ENCODE assay signal across 22 cellular contexts in the genomic region with DNA sequence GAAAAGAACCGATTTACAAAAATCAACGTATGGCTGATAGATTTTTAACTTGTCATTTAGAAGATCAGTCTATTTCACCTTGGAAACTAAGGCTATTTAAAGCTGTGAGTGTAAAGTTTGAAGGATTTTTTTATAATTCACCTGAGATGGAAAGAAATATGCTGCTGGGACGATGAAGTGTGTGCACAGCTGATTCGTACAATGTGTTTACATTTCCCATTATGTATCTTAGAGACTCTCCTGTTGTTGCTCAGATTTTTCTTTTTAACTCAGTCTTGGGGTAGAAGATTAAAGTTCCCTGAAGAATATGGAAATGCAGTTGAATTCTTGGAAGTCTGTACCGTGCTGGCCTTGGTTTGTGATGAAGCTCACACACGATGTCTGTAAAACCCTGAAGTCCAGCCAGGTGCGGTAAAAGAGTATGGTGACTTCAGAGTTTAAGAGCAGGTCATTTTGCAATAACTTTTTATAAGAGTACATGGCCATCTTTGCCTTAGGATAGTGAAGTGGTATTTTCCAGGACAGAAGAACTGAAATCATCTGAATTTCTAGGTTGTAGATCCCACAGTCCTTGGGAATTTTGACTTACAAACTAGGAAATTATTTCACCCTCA.
DNase-seq lines count a peak whose midpoint lies in the region; ATAC-seq and TF ChIP-seq lines count a peak whose summit lies in the region.
"Had no signal": no experiment of that assay in that cellular context is flagged by ENCODE, and none has a peak within 500 bp of the region (broad histone marks: within the 10 kb centered on the region; RNA-seq: fewer than 3 reads in every experiment).

No MANE protein-coding gene starts in this region.

- H2AFZ ChIP-seq in Karpas-422 (ENCODE audit: low read length) (no peak overlapping the region), neuronal stem cell (ENCODE audit: low read length) (no peak overlapping the region)
- H2AFZ ChIP-seq: GM23248 had no signal

- H3K27me3 Mint-ChIP-seq in activated T-cell treated with anti-CD3 and anti-CD28 coated beads, Interleukin-2, amount 50 U/mL, for 4 hours (ENCODE audit: low read depth): no peaks in the 10 kb centered on the region
- H3K27me3 Mint-ChIP-seq: CD4-positive, CD25-positive, alpha-beta regulatory T cell had no signal

- no peak overlapping the region for H2BK5ac ChIP-seq in neuronal stem cell (ENCODE audit: low read length)

- no peak for TF ChIP-seq POLR2A in body of pancreas (IDR thresholded peaks at IDR 0.05)

- no peak overlapping the region for H3K14ac ChIP-seq in neuronal stem cell (ENCODE audit: low read length)

- H3K27ac ChIP-seq in BLaER1 (no peak overlapping the region), Karpas-422 (ENCODE audit: low read length) (0 out of 2 replicates have a peak overlapping the region, but pooled peaks have one; percentile 34), body of pancreas (peak overlapping the region; percentile 21 to 72 (median 62)), lower lobe of right lung (no peak overlapping the region), SJCRH30 (no peak overlapping the region), neuronal stem cell (replicated peaks; ENCODE audit: low read length) (no peak overlapping the region)
- H3K27ac ChIP-seq: A549, C4-2B, GM23248 had no signal

- TF ChIP-seq CTCF in body of pancreas (IDR thresholded peaks at IDR 0.05): no peak
- TF ChIP-seq CTCF in lower lobe of right lung (IDR thresholded peaks at IDR 0.05): no peak

- no peaks in the 10 kb centered on the region for H3K9me3 Mint-ChIP-seq in activated T-cell treated with anti-CD3 and anti-CD28 coated beads, Interleukin-2, amount 50 U/mL, for 4 hours
- H3K9me3 Mint-ChIP-seq: CD4-positive, CD25-positive, alpha-beta regulatory T cell; CD8-positive, alpha-beta T cell had no signal

- H3K9me3 ChIP-seq in BLaER1 (no peaks in the 10 kb centered on the region), Karpas-422 (ENCODE audit: low read length) (no peaks in the 10 kb centered on the region), body of pancreas (no peaks in the 10 kb centered on the region), lower lobe of right lung (no peaks in the 10 kb centered on the region), SJCRH30 (replicated peaks) (no peaks in the 10 kb centered on the region), neuronal stem cell (replicated peaks in 1 of 2; ENCODE audit: control insufficient read depth in 2 of 2, insufficient read depth in 1 of 2, low read depth in 1 of 2, low read length in 2 of 2) (no peaks in the 10 kb centered on the region)
- H3K9me3 ChIP-seq: A549, BE2C, Caco-2 had no signal

- peaks cover 3% of the 10 kb centered on the region for H3K36me3 Mint-ChIP-seq in activated T-cell treated with anti-CD3 and anti-CD28 coated beads, Interleukin-2, amount 50 U/mL, for 4 hours (ENCODE audit: insufficient read depth)
- H3K36me3 Mint-ChIP-seq: CD8-positive, alpha-beta T cell had no signal

- H4K20me1 ChIP-seq in BLaER1 (peaks cover 99% of the 10 kb centered on the region), Karpas-422 (ENCODE audit: insufficient read depth, low read depth, low read length) (no peaks in the 10 kb centered on the region)

- no peaks in the 10 kb centered on the region for H3K4me1 Mint-ChIP-seq in activated T-cell treated with anti-CD3 and anti-CD28 coated beads, Interleukin-2, amount 50 U/mL, for 4 hours (ENCODE audit: low read depth)

- H3K4ac ChIP-seq in neuronal stem cell (ENCODE audit: low read length): no peak overlapping the region

- H3K4me3 ChIP-seq in BLaER1 (no peak overlapping the region), Karpas-422 (ENCODE audit: low read length) (no peak overlapping the region), body of pancreas (no peak overlapping the region), lower lobe of right lung (no peak overlapping the region), SJCRH30 (no peak overlapping the region), neuronal stem cell (ENCODE audit: low read length in 2 of 2) (no peak overlapping the region)
- H3K4me3 ChIP-seq: A549, GM23248 had no signal

- ATAC-seq in body of pancreas: peak; percentile 68
- ATAC-seq in lower lobe of right lung: peak; percentile 8 to 51
- ATAC-seq in activated T-cell treated with anti-CD3 and anti-CD28 coated beads, Interleukin-2, amount 50 U/mL, for 4 hours: no peak
- ATAC-seq: A549; CD8-positive, alpha-beta T cell; HCT116 had no signal

- H3K79me2 ChIP-seq in Karpas-422 (ENCODE audit: low read length): peaks cover 99% of the 10 kb centered on the region

- no peak overlapping the region for H3K4me3 Mint-ChIP-seq in activated T-cell treated with anti-CD3 and anti-CD28 coated beads, Interleukin-2, amount 50 U/mL, for 4 hours
- H3K4me3 Mint-ChIP-seq: CD4-positive, CD25-positive, alpha-beta regulatory T cell; CD8-positive, alpha-beta T cell had no signal

- H3K4me2 ChIP-seq in BLaER1 (peak overlapping the region; percentile 54), Karpas-422 (ENCODE audit: low read depth, low read length, poor library complexity, severe bottlenecking) (no peak overlapping the region), neuronal stem cell (ENCODE audit: insufficient read depth, low read length, poor library complexity, severe bottlenecking) (no peak overlapping the region)
- H3K4me2 ChIP-seq: A549 had no signal

- H2BK15ac ChIP-seq in neuronal stem cell (ENCODE audit: low read length): no peak overlapping the region

- H3K23ac ChIP-seq in neuronal stem cell (ENCODE audit: low read depth, low read length, poor library complexity): no peak overlapping the region

- H3K9ac ChIP-seq in BLaER1: no peak overlapping the region
- no peak overlapping the region for H3K9ac ChIP-seq in Karpas-422 (ENCODE audit: low read length)
- no peak overlapping the region for H3K9ac ChIP-seq in neuronal stem cell (ENCODE audit: low read depth, low read length, poor library complexity)
- H3K9ac ChIP-seq: GM23248 had no signal

- H4K91ac ChIP-seq in neuronal stem cell (ENCODE audit: low read depth, low read length, poor library complexity): no peak overlapping the region

- intact Hi-C loops in body of pancreas (cut with DNase I): no loop called here
- intact Hi-C loops in lower lobe of right lung (cut with DNase I): no loop called here

- H3K4me1 ChIP-seq in BLaER1 (peaks cover 81% of the 10 kb centered on the region), Karpas-422 (ENCODE audit: low read length) (peaks cover 31% of the 10 kb centered on the region), body of pancreas (peaks cover 27% of the 10 kb centered on the region), lower lobe of right lung (peaks cover 38% of the 10 kb centered on the region), SJCRH30 (peaks cover 14% of the 10 kb centered on the region), neuronal stem cell (ENCODE audit: control insufficient read depth in 2 of 2, insufficient read depth in 1 of 2, low read depth in 1 of 2, low read length in 2 of 2) (peaks cover 3 to 8% of the 10 kb centered on the region in 2 donors)
- H3K4me1 ChIP-seq: A549, Caco-2 had no signal

- no peak for DNase-seq in Karpas-422
- peak in 2 of 4 donors; percentile 58 to 63 for DNase-seq in body of pancreas
- no peak for DNase-seq in lower lobe of right lung
- DNase-seq in DMS53 (lab: John Stamatoyannopoulos, UW): no peak
- DNase-seq in SJCRH30: no peak
- DNase-seq in neuronal stem cell (ENCODE audit: low spot score): no peak
- no peak for DNase-seq in activated T-cell treated with anti-CD3 and anti-CD28 coated beads, Interleukin-2, amount 50 U/mL, for 4 hours
- DNase-seq: 8988T; ACHN; AML-193; BE2C; Caco-2; CD4-positive, CD25-positive, alpha-beta regulatory T cell; CD8-positive, alpha-beta T cell; DMS153; GF-D8; GM23248; H7 had no signal

- H3K79me1 ChIP-seq in neuronal stem cell (ENCODE audit: low read depth, low read length): no peaks in the 10 kb centered on the region

- H3K9me2 ChIP-seq in Karpas-422 (replicated peaks; ENCODE audit: insufficient read depth, low read length): no peaks in the 10 kb centered on the region

- no peak overlapping the region for H2BK120ac ChIP-seq in neuronal stem cell (ENCODE audit: low read depth, low read length)

- 31 to 45% methylated on average over 7 of the region's 7 CpGs for WGBS in body of pancreas, 2 donors
- WGBS in neuronal stem cell (ENCODE audit: extremely low coverage in 2 of 2, insufficient read length in 2 of 2, insufficient replicate concordance in 1 of 2), 2 donors: no CpG with 5 or more reads among the region's 7 CpGs

- H3K27me3 ChIP-seq in BLaER1 (no peaks in the 10 kb centered on the region), Karpas-422 (ENCODE audit: low read length) (no peaks in the 10 kb centered on the region), body of pancreas (no peaks in the 10 kb centered on the region), lower lobe of right lung (ENCODE audit: low read depth) (no peaks in the 10 kb centered on the region), SJCRH30 (no peaks in the 10 kb centered on the region), neuronal stem cell (ENCODE audit: control insufficient read depth in 3 of 3, insufficient read depth in 3 of 3, low read depth in 1 of 3, low read length in 3 of 3) (no peaks in the 10 kb centered on the region)
- H3K27me3 ChIP-seq: BE2C had no signal

- H4K8ac ChIP-seq in neuronal stem cell (ENCODE audit: low read depth, low read length): no peak overlapping the region

- no peak overlapping the region for H2BK12ac ChIP-seq in neuronal stem cell (ENCODE audit: low read length)

- H3K36me3 ChIP-seq in BLaER1 (peaks cover 53% of the 10 kb centered on the region), Karpas-422 (ENCODE audit: insufficient read depth, low read length) (0 out of 2 replicates have a peak, but pooled peaks cover 9% of the 10 kb centered on the region), body of pancreas (replicated peaks in 1 of 2; ENCODE audit: insufficient read depth in 1 of 2, low read depth in 2 of 2) (no peaks in the 10 kb centered on the region), lower lobe of right lung (no peaks in the 10 kb centered on the region), SJCRH30 (no peaks in the 10 kb centered on the region), neuronal stem cell (replicated peaks in 1 of 2; ENCODE audit: control insufficient read depth in 2 of 2, insufficient read depth in 2 of 2, low read length in 2 of 2) (no peaks in the 10 kb centered on the region)

- H3K18ac ChIP-seq in neuronal stem cell (ENCODE audit: low read length): no peak overlapping the region

- no peak overlapping the region for H2AK5ac ChIP-seq in neuronal stem cell (ENCODE audit: low read depth, low read length)

Comparison
In these comparisons a context has a peak if more than half of its experiments do, and no peak if none do; other contexts are left out.
1. H3K27ac ChIP-seq: peak in Karpas-422 (single experiment) and body of pancreas (4 of 4); none in BLaER1 (single experiment), lower lobe of right lung (single experiment), SJCRH30 (single experiment) and neuronal stem cell (single experiment).
2. ATAC-seq: peak in body of pancreas (single experiment) and lower lobe of right lung (2 of 2); none in activated T-cell treated with anti-CD3 and anti-CD28 coated beads, Interleukin-2, amount 50 U/mL, for 4 hours (0 of 2).